8 cellular contexts compared by ENCODE assay signal in genomic region chr15:88467935-88468528, GRCh38. TPM values are rescaled to one million over a fixed set of nuclear protein-coding genes. Genes with fewer than 3 reads are reported as not detected.
DNase-seq lines count a peak whose midpoint lies in the region; ATAC-seq lines count a peak whose summit lies in the region.

No MANE protein-coding gene starts in this region.

- H3K4me1 Mint-ChIP-seq in activated naive CD8-positive, alpha-beta T cell (ENCODE audit: low read depth) = peaks cover 35% of the 10 kb centered on the region

- H3K9me3 ChIP-seq in HUES48 (ENCODE audit: control insufficient read depth, insufficient read depth, low read length) = no peaks in the 10 kb centered on the region

- DNase-seq in NCI-H146 (lab: John Stamatoyannopoulos, UW) (peak; percentile 23), NCI-H146 treated with DMSO at 0.1 percent for 48 hours (lab: John Stamatoyannopoulos, UW; ENCODE audit: unreplicated experiment) (no peak), iPS-NIHi7 (ENCODE audit: extremely low spot score) (peak; percentile 45), NCI-H226 (no peak), H4 (ENCODE audit: low spot score) (no peak)
- peak; percentile 28 for DNase-seq in stimulated activated naive CD8-positive, alpha-beta T cell treated with anti-CD3 and anti-CD28 coated beads, Interleukin-15, Interleukin-2, amounts not matched to agents 100 U/mL and 50 U/mL, for 24 hours

- H3K36me3 ChIP-seq in HUES48 (ENCODE audit: control insufficient read depth, insufficient read depth, low read length) = peaks cover 46% of the 10 kb centered on the region

- H3K9ac ChIP-seq in HUES48 (ENCODE audit: low read depth, low read length) = peak overlapping the region; percentile 98

- H3K36me3 Mint-ChIP-seq in activated naive CD8-positive, alpha-beta T cell = peaks cover 6% of the 10 kb centered on the region

- H3K27me3 Mint-ChIP-seq in activated naive CD8-positive, alpha-beta T cell = no peaks in the 10 kb centered on the region

- no peak for ATAC-seq in stimulated activated naive CD8-positive, alpha-beta T cell treated with anti-CD3 and anti-CD28 coated beads, Interleukin-15, Interleukin-2, amounts not matched to agents 100 U/mL and 50 U/mL, for 24 hours

- H3K4me1 ChIP-seq in HUES48 (ENCODE audit: control insufficient read depth, insufficient read depth, low read length) = peaks cover 4% of the 10 kb centered on the region; the same call in 1 of the 2 replicates

- H3K9me3 Mint-ChIP-seq in activated naive CD8-positive, alpha-beta T cell (ENCODE audit: low read depth) = no peaks in the 10 kb centered on the region

- H3K4me3 Mint-ChIP-seq in activated naive CD8-positive, alpha-beta T cell = peak overlapping the region; percentile 96

- peak overlapping the region; percentile 96 for H3K4me3 ChIP-seq in HUES48 (ENCODE audit: low read depth, low read length)

- H3K27ac Mint-ChIP-seq in activated naive CD8-positive, alpha-beta T cell = peak overlapping the region; percentile 99

- peak overlapping the region; percentile 91 for H3K27ac ChIP-seq in HUES48 (ENCODE audit: low read depth, low read length)

- H3K27me3 ChIP-seq in HUES48 (ENCODE audit: control insufficient read depth, insufficient read depth, low read length) = no peaks in the 10 kb centered on the region

RNA-seq across cellular contexts. Expression of gene MRPS11, which starts 0.5 kb away (rescaled TPM):
- 62.4 and 70.7 TPM in 2 replicates for total RNA-seq in H4 (2014; rRNA removed; shearing (Covaris generic))

RNA-seq across cellular contexts. Expression of gene MRPL46, which starts 0.8 kb away (rescaled TPM):
- 32.9 and 46.9 TPM in 2 replicates for total RNA-seq in H4 (2014; rRNA removed; shearing (Covaris generic))

Comparison
In these comparisons a context has a peak if more than half of its experiments do, and no peak if none do; other contexts are left out.
1. DNase-seq: peak in NCI-H146 (single experiment), iPS-NIHi7 (single experiment) and stimulated activated naive CD8-positive, alpha-beta T cell treated with anti-CD3 and anti-CD28 coated beads, Interleukin-15, Interleukin-2, amounts not matched to agents 100 U/mL and 50 U/mL, for 24 hours (single experiment); none in NCI-H146 treated with DMSO at 0.1 percent for 48 hours (single experiment), NCI-H226 (single experiment) and H4 (single experiment).